Comparison of ENCODE assay signal across 8 cellular contexts in the genomic region with DNA sequence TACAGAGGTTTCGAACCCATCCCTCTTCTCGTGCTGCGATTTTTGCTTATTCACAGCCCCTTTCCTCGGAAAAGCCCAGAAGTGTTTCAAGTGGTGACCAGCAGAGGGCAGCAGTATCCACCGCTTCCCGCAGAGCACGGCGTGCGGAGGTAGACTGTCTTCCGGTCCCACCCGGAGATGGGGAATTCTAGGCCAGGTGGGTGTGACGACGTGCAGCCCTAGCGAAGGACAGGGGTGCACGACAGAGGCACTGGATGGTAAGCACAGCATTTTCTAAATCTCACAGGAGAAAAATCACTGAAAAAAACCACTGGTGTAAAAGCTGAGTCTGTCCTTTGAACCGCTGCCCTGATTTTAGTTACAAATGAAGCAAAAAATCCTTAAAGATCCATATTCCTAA. TPM values are rescaled to one million over a fixed set of nuclear protein-coding genes. Genes with fewer than 3 reads are reported as not detected.
DNase-seq lines count a peak whose midpoint lies in the region; ATAC-seq and TF ChIP-seq lines count a peak whose summit lies in the region.

No MANE protein-coding gene starts in this region.

- H3K36me3 ChIP-seq in osteoblast (ENCODE audit: insufficient read depth, low read length) (no peaks in the 10 kb centered on the region), suprapubic skin (no peaks in the 10 kb centered on the region)

- H3K4me3 ChIP-seq in osteoblast (ENCODE audit: insufficient read depth, low read length) (peak overlapping the region; percentile 66), suprapubic skin (peak overlapping the region; percentile 25)

- H3K4me2 ChIP-seq in osteoblast (ENCODE audit: insufficient read depth, low read length): peak overlapping the region; percentile 83

- H3K79me2 ChIP-seq in osteoblast (ENCODE audit: insufficient read depth, low read length): no peaks in the 10 kb centered on the region

- peak; percentile 86 for TF ChIP-seq CTCF in osteoblast (IDR thresholded peaks at IDR 0.05; ENCODE audit: extremely low read depth, low read depth, low read length)
- peak; percentile 72 to 91 for TF ChIP-seq CTCF in suprapubic skin (IDR thresholded peaks at IDR 0.05)

- H2AFZ ChIP-seq in osteoblast (ENCODE audit: low read length): peak overlapping the region; percentile 88

- WGBS in suprapubic skin: 3% methylated on average over 16 of the region's 16 CpGs

- ATAC-seq in GM21723 (IDR thresholded peaks at IDR 0.05; ENCODE audit: unreplicated experiment): peak; percentile 99

- DNase-seq in Daoy (ENCODE audit: low read depth) (peak; percentile 75), KG1 (lab: John Stamatoyannopoulos, UW) (peak; percentile 14), RKO (ENCODE audit: low spot score) (peak; percentile 72), foreskin melanocyte (peak; percentile 52), osteoblast (ENCODE audit: insufficient read length, low spot score, missing footprints) (peak; percentile 80), suprapubic skin (ENCODE audit: low spot score in 2 of 2) (peak; percentile 73 to 83)
- peak; percentile 56 for DNase-seq in activated effector memory CD4-positive, alpha-beta T cell treated with Interleukin-2 at 50 U/mL for 16 hours

- H3K27ac ChIP-seq in osteoblast (ENCODE audit: low read depth, low read length) (no peak overlapping the region), suprapubic skin (no peak overlapping the region)

- no peak for TF ChIP-seq EP300 in suprapubic skin (IDR thresholded peaks at IDR 0.05)

- H3K27me3 ChIP-seq in osteoblast (ENCODE audit: insufficient read depth, low read length) (peaks cover 16% of the 10 kb centered on the region), suprapubic skin (peaks cover 4% of the 10 kb centered on the region)

- H3K9me3 ChIP-seq in osteoblast (ENCODE audit: low read depth, low read length) (no peaks in the 10 kb centered on the region), suprapubic skin (peaks cover 6% of the 10 kb centered on the region)

- H3K4me1 ChIP-seq in osteoblast (ENCODE audit: insufficient read depth, low read length): no peaks in the 10 kb centered on the region
- peaks cover 16% of the 10 kb centered on the region for H3K4me1 ChIP-seq in suprapubic skin

- no peaks in the 10 kb centered on the region for H4K20me1 ChIP-seq in osteoblast (ENCODE audit: insufficient read depth, low read length)

- no peak for TF ChIP-seq POLR2A in suprapubic skin (IDR thresholded peaks at IDR 0.05)

RNA-seq across cellular contexts. Expression of a gene that starts 7.4 kb away (rescaled TPM):
- 191 and 213 TPM in 2 replicates for total RNA-seq in Daoy (2014; rRNA removed; shearing (Covaris generic))
- total RNA-seq in osteoblast (76.7 and 77.5 TPM in 2 replicates), suprapubic skin (10 to 100 TPM; 54.6 to 82.3 (median 68.0) TPM)

Comparison
In these comparisons a context has a peak if more than half of its experiments do, and no peak if none do; other contexts are left out.
1. DNase-seq: peak in every context shown above with its lines; median percentile 80 in osteoblast; 78 in suprapubic skin; 75 in Daoy; 72 in RKO; 56 in activated effector memory CD4-positive, alpha-beta T cell treated with Interleukin-2 at 50 U/mL for 16 hours; 52 in foreskin melanocyte; 14 in KG1.